Comparison of ENCODE assay signal across 1 cellular context in genomic region chr2:220858101-220858500, GRCh38.
TF ChIP-seq lines count a peak whose summit lies in the region.

No MANE protein-coding gene starts in this region.

TF ChIP-seq in GM23338, 12 proteins besides CTCF, POLR2A, EP300 and RAD21 (continued from another document):
- TF ChIP-seq ZNF462 (CRISPR knock-in tag; IDR thresholded peaks at IDR 0.05) (no peak), POLR2AphosphoS5 (IDR thresholded peaks at IDR 0.05; ENCODE audit: low read depth) (no peak), EZH2 (IDR thresholded peaks at IDR 0.05; ENCODE audit: low read depth, unreplicated experiment) (no peak), ZNF114 (CRISPR knock-in tag; IDR thresholded peaks at IDR 0.05) (no peak), STAT1 (IDR thresholded peaks at IDR 0.05; ENCODE audit: unreplicated experiment) (no peak), EZH2phosphoT487 (IDR thresholded peaks at IDR 0.05; ENCODE audit: unreplicated experiment) (no peak), ZNF331 (CRISPR knock-in tag; IDR thresholded peaks at IDR 0.05; ENCODE audit: low read depth) (no peak), ETS1 (IDR thresholded peaks at IDR 0.05) (no peak)
